In genomic region chrX:7019555-7019954, GRCh38 we compare ENCODE assay signal across 27 cellular contexts.
"Had no signal": no experiment of that assay in that cellular context is flagged by ENCODE, and none has a peak within 500 bp of the region (broad histone marks: within the 10 kb centered on the region; RNA-seq: fewer than 3 reads in every experiment).

No MANE protein-coding gene starts in this region.

- H3K36me3 Mint-ChIP-seq: activated naive CD4-positive, alpha-beta T cell treated with anti-CD3 and anti-CD28 coated beads, Interleukin-2, amount 50 U/mL, for 72 hours; natural killer cell treated with Interleukin-12 subunit alpha and Interleukin-12 subunit beta and Interleukin-15 and Interleukin-18, amount 100 ng/mL, for 72 hours; stimulated activated naive B cell treated with anti-CD40 and anti-IgM and Interleukin-4, amounts not matched to agents 10 μg/mL and 1 μg/mL and 100 μg/mL, for 72 hours had no signal

- ATAC-seq: activated CD4-positive, alpha-beta T cell treated with anti-CD3 and anti-CD28 coated beads for 36 hours; activated naive CD4-positive, alpha-beta T cell treated with anti-CD3 and anti-CD28 coated beads, Interleukin-2, amount 50 U/mL, for 72 hours; activated T-cell treated with anti-CD3 and anti-CD28 coated beads, Interleukin-2, amount 50 U/mL, for 72 hours; body of pancreas; heart right ventricle; left lobe of liver; mucosa of descending colon; natural killer cell treated with Interleukin-12 subunit alpha and Interleukin-12 subunit beta and Interleukin-15 and Interleukin-18, amount 100 ng/mL, for 72 hours; stimulated activated naive B cell treated with anti-CD40 and anti-IgM and Interleukin-4, amounts not matched to agents 10 μg/mL and 1 μg/mL and 100 μg/mL, for 72 hours; upper lobe of right lung had no signal

- H3K27ac ChIP-seq: body of pancreas, cardiac muscle cell, colonic mucosa, heart right ventricle, right atrium auricular region, stomach, thyroid gland, upper lobe of right lung had no signal

- H3K4me3 ChIP-seq: body of pancreas, cardiac muscle cell, colonic mucosa, heart right ventricle, lung, mucosa of descending colon, right atrium auricular region, stomach, thyroid gland, upper lobe of right lung had no signal

- H3K4me1 Mint-ChIP-seq: activated CD4-positive, alpha-beta T cell treated with anti-CD3 and anti-CD28 coated beads for 36 hours; stimulated activated naive B cell treated with anti-CD40 and anti-IgM and Interleukin-4, amounts not matched to agents 10 μg/mL and 1 μg/mL and 100 μg/mL, for 72 hours had no signal

- H3K9me3 ChIP-seq: body of pancreas, colonic mucosa, heart right ventricle, mucosa of descending colon, right atrium auricular region, stomach, thyroid gland, upper lobe of right lung had no signal

- H3K27ac Mint-ChIP-seq: activated CD4-positive, alpha-beta T cell treated with anti-CD3 and anti-CD28 coated beads for 36 hours; activated naive CD4-positive, alpha-beta T cell treated with anti-CD3 and anti-CD28 coated beads, Interleukin-2, amount 50 U/mL, for 72 hours; activated T-cell treated with anti-CD3 and anti-CD28 coated beads, Interleukin-2, amount 50 U/mL, for 72 hours; natural killer cell treated with Interleukin-12 subunit alpha and Interleukin-12 subunit beta and Interleukin-15 and Interleukin-18, amount 100 ng/mL, for 72 hours; stimulated activated naive B cell treated with anti-CD40 and anti-IgM and Interleukin-4, amounts not matched to agents 10 μg/mL and 1 μg/mL and 100 μg/mL, for 72 hours had no signal

- H3K9me3 Mint-ChIP-seq: activated naive CD4-positive, alpha-beta T cell treated with anti-CD3 and anti-CD28 coated beads, Interleukin-2, amount 50 U/mL, for 72 hours; activated T-cell treated with anti-CD3 and anti-CD28 coated beads, Interleukin-2, amount 50 U/mL, for 72 hours; natural killer cell treated with Interleukin-12 subunit alpha and Interleukin-12 subunit beta and Interleukin-15 and Interleukin-18, amount 100 ng/mL, for 72 hours; stimulated activated naive B cell treated with anti-CD40 and anti-IgM and Interleukin-4, amounts not matched to agents 10 μg/mL and 1 μg/mL and 100 μg/mL, for 72 hours had no signal

- H3K36me3 ChIP-seq: cardiac muscle cell, colonic mucosa, heart right ventricle, right atrium auricular region, stomach, thyroid gland, upper lobe of right lung had no signal

- H3K4me1 ChIP-seq: body of pancreas, colonic mucosa, heart right ventricle, right atrium auricular region, thyroid gland, upper lobe of right lung had no signal

- H3K4me3 Mint-ChIP-seq: activated CD4-positive, alpha-beta T cell treated with anti-CD3 and anti-CD28 coated beads for 36 hours; activated T-cell treated with anti-CD3 and anti-CD28 coated beads, Interleukin-2, amount 50 U/mL, for 72 hours; natural killer cell treated with Interleukin-12 subunit alpha and Interleukin-12 subunit beta and Interleukin-15 and Interleukin-18, amount 100 ng/mL, for 72 hours; stimulated activated naive B cell treated with anti-CD40 and anti-IgM and Interleukin-4, amounts not matched to agents 10 μg/mL and 1 μg/mL and 100 μg/mL, for 72 hours had no signal

- H3K27me3 Mint-ChIP-seq: activated CD4-positive, alpha-beta T cell treated with anti-CD3 and anti-CD28 coated beads for 36 hours; natural killer cell treated with Interleukin-12 subunit alpha and Interleukin-12 subunit beta and Interleukin-15 and Interleukin-18, amount 100 ng/mL, for 72 hours; stimulated activated naive B cell treated with anti-CD40 and anti-IgM and Interleukin-4, amounts not matched to agents 10 μg/mL and 1 μg/mL and 100 μg/mL, for 72 hours had no signal

- H3K27me3 ChIP-seq: body of pancreas, cardiac muscle cell, colonic mucosa, heart right ventricle, right atrium auricular region, stomach, thyroid gland, upper lobe of right lung had no signal

- DNase-seq: activated CD4-positive, alpha-beta T cell treated with anti-CD3 and anti-CD28 coated beads for 36 hours; activated CD4-positive, CD25-positive, alpha-beta regulatory T cell; activated naive CD4-positive, alpha-beta T cell; activated T-cell treated with anti-CD3 and anti-CD28 coated beads for 4 hours; activated T-cell treated with anti-CD3 and anti-CD28 coated beads, Interleukin-2, amount 50 U/mL, for 72 hours; anterior cingulate cortex; body of pancreas; cerebellar nuclear complex; colonic mucosa; effector memory CD4-positive, alpha-beta T cell; erythroblast; foreskin melanocyte; heart right ventricle; kidney glomerular epithelial cell; mucosa of descending colon; stimulated activated CD4-positive, alpha-beta T cell treated with anti-CD3 and anti-CD28 coated beads, Interleukin-15, amount 100 ng/mL, for 24 hours; stimulated activated CD4-positive, alpha-beta T cell treated with anti-CD3 and anti-CD28 coated beads, Interleukin-2, amount 100 ng/mL, for 24 hours; stimulated activated naive B cell treated with anti-CD40 and anti-IgM and Interleukin-4, amounts not matched to agents 10 μg/mL and 1 μg/mL and 100 μg/mL, for 72 hours; stomach; thyroid gland; upper lobe of right lung had no signal
